8 cellular contexts compared by ENCODE assay signal in the genomic region with DNA sequence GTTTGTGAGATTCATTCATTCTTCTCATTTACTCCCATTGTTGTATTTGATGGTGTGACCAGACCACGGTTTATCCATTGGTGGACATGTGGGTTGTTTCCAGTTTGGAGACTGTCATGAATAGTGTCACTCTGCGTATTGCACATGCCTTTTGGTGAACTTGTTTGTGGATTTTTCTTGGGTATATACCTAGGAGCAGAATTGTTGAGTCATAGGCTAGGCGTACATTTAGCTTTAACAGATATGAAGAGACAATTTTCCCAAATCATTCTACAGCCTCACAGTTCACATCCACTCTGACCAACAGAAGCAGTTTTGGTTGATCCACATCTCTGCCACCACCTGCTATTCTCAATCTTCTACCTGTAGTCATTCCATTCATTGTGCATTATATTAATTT.
"Had no signal": no experiment of that assay in that cellular context is flagged by ENCODE, and none has a peak within 500 bp of the region (broad histone marks: within the 10 kb centered on the region; RNA-seq: fewer than 3 reads in every experiment).

No MANE protein-coding gene starts in this region.

- H3K4me1 ChIP-seq: HAP-1 had no signal

- H3K4me2 ChIP-seq: GM23338 had no signal

- ATAC-seq: GM23338, HCT116 had no signal

- H3K4me3 Mint-ChIP-seq: GM23338, IgD-negative memory B cell had no signal

- H3K27me3 Mint-ChIP-seq: IgD-negative memory B cell had no signal

- DNase-seq: KG1 had no signal

- FAIRE-seq: H1, H54 had no signal

- H3K27ac Mint-ChIP-seq: GM23338, IgD-negative memory B cell had no signal

- H3K4me3 ChIP-seq: GM23338, HAP-1 had no signal

- H3K36me3 ChIP-seq: HAP-1 had no signal

- H2AFZ ChIP-seq: GM23338 had no signal

- H3K9me3 Mint-ChIP-seq: GM23338, IgD-negative memory B cell had no signal

- H3K9me3 ChIP-seq: HAP-1 had no signal

- H3K27ac ChIP-seq: HL-60 had no signal

- H3K36me3 Mint-ChIP-seq: IgD-negative memory B cell had no signal
